22 cellular contexts compared by ENCODE assay signal in genomic region chr15:62026707-62027565, GRCh38. TPM values are rescaled to one million over a fixed set of nuclear protein-coding genes. Genes with fewer than 3 reads are reported as not detected.
DNase-seq lines count a peak whose midpoint lies in the region; ATAC-seq and TF ChIP-seq lines count a peak whose summit lies in the region.
"Had no signal": no experiment of that assay in that cellular context is flagged by ENCODE, and none has a peak within 500 bp of the region (broad histone marks: within the 10 kb centered on the region; RNA-seq: fewer than 3 reads in every experiment).

No MANE protein-coding gene starts in this region.

- H3K4me1 ChIP-seq in OCI-LY1 (ENCODE audit: insufficient read depth, low read length, severe bottlenecking) (peaks cover 24% of the 10 kb centered on the region), HAP-1 (peaks cover 10% of the 10 kb centered on the region), esophagus muscularis mucosa (no peaks in the 10 kb centered on the region)
- no peaks in the 10 kb centered on the region for H3K4me1 ChIP-seq in naive thymus-derived CD4-positive, alpha-beta T cell (ENCODE audit: control insufficient read depth in 2 of 2, insufficient read depth in 2 of 2, low read length in 2 of 2)

- peaks cover 3 to 20% (median 7%) of the 10 kb centered on the region in 7 donors for H3K4me1 Mint-ChIP-seq in naive thymus-derived CD4-positive, alpha-beta T cell

- no peaks in the 10 kb centered on the region for H3K9me3 Mint-ChIP-seq in naive thymus-derived CD4-positive, alpha-beta T cell
- H3K9me3 Mint-ChIP-seq: immature natural killer cell had no signal

- H3K79me2 ChIP-seq in OCI-LY1 (ENCODE audit: insufficient read depth, low read length): no peaks in the 10 kb centered on the region

- no peaks in the 10 kb centered on the region for H3K9me3 ChIP-seq in OCI-LY1 (ENCODE audit: low read length)
- no peaks in the 10 kb centered on the region for H3K9me3 ChIP-seq in naive thymus-derived CD4-positive, alpha-beta T cell (ENCODE audit: control insufficient read depth in 2 of 3, low read length in 3 of 3)
- H3K9me3 ChIP-seq in HAP-1: no peaks in the 10 kb centered on the region
- H3K9me3 ChIP-seq in esophagus muscularis mucosa: no peaks in the 10 kb centered on the region

- DNase-seq in NCI-H1694 treated with DMSO at 0.1 percent for 48 hours (lab: John Stamatoyannopoulos, UW) (peak; percentile 12), NCI-H1694 (lab: John Stamatoyannopoulos, UW) (no peak), SKM-1 treated with dmso at 0.1 percent for 144 hours (lab: John Stamatoyannopoulos, UW; ENCODE audit: unreplicated experiment) (no peak), HAP-1 (ENCODE audit: low spot score in 2 of 2) (no peak), esophagus muscularis mucosa (ENCODE audit: extremely low spot score) (no peak)
- no peak for DNase-seq in naive thymus-derived CD4-positive, alpha-beta T cell
- DNase-seq: activated CD8-positive, alpha-beta memory T cell treated with anti-CD3 and anti-CD28 coated beads for 24 hours; anterior cingulate cortex; GDM1; immature natural killer cell; mammary epithelial cell; NCI-H2107; NK-92 treated with Interleukin-12 subunit alpha and Interleukin-12 subunit beta, amount 100 ng/mL, for 24 hours; retina; substantia nigra had no signal

- ATAC-seq in HG03095 (IDR thresholded peaks at IDR 0.05; ENCODE audit: unreplicated experiment): peak; percentile 52
- peak; percentile 36 for ATAC-seq in naive thymus-derived CD4-positive, alpha-beta T cell

- peak overlapping the region in 1 of 9 donors; percentile 22 for H3K27ac Mint-ChIP-seq in naive thymus-derived CD4-positive, alpha-beta T cell
- H3K27ac Mint-ChIP-seq: immature natural killer cell had no signal

- H3K27ac ChIP-seq in OCI-LY1 (ENCODE audit: low read depth, low read length, poor library complexity, severe bottlenecking) (peak overlapping the region; percentile 69), esophagus muscularis mucosa (replicated peaks in 1 of 4) (no peak overlapping the region)
- no peak overlapping the region for H3K27ac ChIP-seq in naive thymus-derived CD4-positive, alpha-beta T cell (ENCODE audit: low read depth, low read length)
- H3K27ac ChIP-seq: epithelial cell of prostate, SK-N-MC, VCaP had no signal

- WGBS in esophagus muscularis mucosa: 87% methylated on average over 5 of the region's 5 CpGs

- no peak overlapping the region for H3K9ac ChIP-seq in OCI-LY1 (ENCODE audit: low read length)

- peaks cover 14 to 57% (median 49%) of the 10 kb centered on the region in 5 donors for H3K36me3 Mint-ChIP-seq in naive thymus-derived CD4-positive, alpha-beta T cell

- TF ChIP-seq POLR2A in esophagus muscularis mucosa (IDR thresholded peaks at IDR 0.05; ENCODE audit: low read depth): no peak

- intact Hi-C loops in naive thymus-derived CD4-positive, alpha-beta T cell (cut with micrococcal nuclease): no loop called here
- intact Hi-C loops in esophagus muscularis mucosa (cut with DNase I): no loop called here

- H3K27me3 ChIP-seq in OCI-LY1 (ENCODE audit: insufficient read depth, low read length) (no peaks in the 10 kb centered on the region), HAP-1 (ENCODE audit: low read depth) (no peaks in the 10 kb centered on the region), esophagus muscularis mucosa (no peaks in the 10 kb centered on the region)
- H3K27me3 ChIP-seq in naive thymus-derived CD4-positive, alpha-beta T cell (ENCODE audit: control insufficient read depth in 2 of 2, insufficient read depth in 2 of 2, low read length in 2 of 2): no peaks in the 10 kb centered on the region

- H3F3A ChIP-seq in OCI-LY1 (ENCODE audit: insufficient read depth, low read length): no peaks in the 10 kb centered on the region

- H3K9me2 ChIP-seq in OCI-LY1 (ENCODE audit: low read depth, low read length): no peaks in the 10 kb centered on the region

- no peak overlapping the region for H3K4me3 Mint-ChIP-seq in naive thymus-derived CD4-positive, alpha-beta T cell
- H3K4me3 Mint-ChIP-seq: immature natural killer cell had no signal

- TF ChIP-seq EP300 in esophagus muscularis mucosa (IDR thresholded peaks at IDR 0.05): no peak

- peaks cover 27% of the 10 kb centered on the region for H3K36me3 ChIP-seq in OCI-LY1 (ENCODE audit: insufficient read depth, low read length)
- H3K36me3 ChIP-seq in naive thymus-derived CD4-positive, alpha-beta T cell (ENCODE audit: control insufficient read depth in 2 of 3, insufficient read depth in 3 of 3, low read length in 3 of 3): peaks cover 0 to 23% (median 4%) of the 10 kb centered on the region in 3 experiments
- peaks cover 3% of the 10 kb centered on the region; the same call in 1 of the 2 replicates for H3K36me3 ChIP-seq in HAP-1 (replicated peaks)
- H3K36me3 ChIP-seq in esophagus muscularis mucosa: peaks cover 0 to 34% (median 14%) of the 10 kb centered on the region in 4 donors

- TF ChIP-seq CTCF in OCI-LY1 (IDR thresholded peaks at IDR 0.05; ENCODE audit: low read length) (no peak), esophagus muscularis mucosa (IDR thresholded peaks at IDR 0.05) (no peak)

- H3K27me3 Mint-ChIP-seq in naive thymus-derived CD4-positive, alpha-beta T cell: no peaks in the 10 kb centered on the region

- in situ Hi-C loops in HAP-1 (cut with MboI; ENCODE audit: low sequenced_read_pairs): no loop called here

- CTCF ChIA-PET in naive thymus-derived CD4-positive, alpha-beta T cell (lab: Charles Lee): interaction anchor here (0.6 to 1.2 kb wide), 3 partner anchors 33 to 1923 kb away, joined by 3 read pairs; partner anchors contain the start of gene VPS13C

- H3K4me3 ChIP-seq in OCI-LY1 (ENCODE audit: low read depth, low read length, poor library complexity, severe bottlenecking) (no peak overlapping the region), HAP-1 (no peak overlapping the region), esophagus muscularis mucosa (no peak overlapping the region)
- H3K4me3 ChIP-seq in naive thymus-derived CD4-positive, alpha-beta T cell (ENCODE audit: low read length): no peak overlapping the region
- H3K4me3 ChIP-seq: SK-N-MC had no signal

- no peaks in the 10 kb centered on the region for H4K20me1 ChIP-seq in OCI-LY1 (ENCODE audit: insufficient read depth, low read length)

- H3K4me2 ChIP-seq in OCI-LY1 (ENCODE audit: low read length): peak overlapping the region; percentile 39

- POLR2A ChIA-PET in naive thymus-derived CD4-positive, alpha-beta T cell (lab: Charles Lee): no interaction called here

- H2AFZ ChIP-seq in OCI-LY1 (ENCODE audit: low read length): no peak overlapping the region

RNA-seq across cellular contexts. Expression of gene VPS13C, which starts 33.3 kb away (rescaled TPM):
- 100 to 1,000 TPM; 104 to 159 (median 144) TPM for total RNA-seq in naive thymus-derived CD4-positive, alpha-beta T cell
- polyA plus RNA-seq in naive thymus-derived CD4-positive, alpha-beta T cell: 10 to 100 TPM; 12.7 to 16.8 TPM
- 10 to 100 TPM; 58.5 to 86.0 (median 59.4) TPM for total RNA-seq in esophagus muscularis mucosa

RNA-seq across cellular contexts. Expression of gene C2CD4A, which starts 39.8 kb away (rescaled TPM):
- total RNA-seq in naive thymus-derived CD4-positive, alpha-beta T cell: not detected
- not detected for polyA plus RNA-seq in naive thymus-derived CD4-positive, alpha-beta T cell
- under 1 TPM in 1 of 4 donors, not detected in 3; 0.33 TPM for total RNA-seq in esophagus muscularis mucosa
- total RNA-seq: M059J, mammary epithelial cell had no signal
- polyA plus RNA-seq: immature natural killer cell, mammary epithelial cell, neural cell had no signal
